8 cellular contexts compared by ENCODE assay signal in genomic region chr6:116682334-116682712, GRCh38. TPM values are rescaled to one million over a fixed set of nuclear protein-coding genes. Genes with fewer than 3 reads are reported as not detected.
A peak's percentile ranks its signal among the peaks of the same experiment; 100 is the strongest.
DNase-seq lines count a peak whose midpoint lies in the region; ATAC-seq, FAIRE-seq and TF ChIP-seq lines count a peak whose summit lies in the region.

No MANE protein-coding gene starts in this region.

- TF ChIP-seq CTCF in endothelial cell of umbilical vein (IDR thresholded peaks at IDR 0.05; ENCODE audit: extremely low read depth in 1 of 2, insufficient read depth in 1 of 2, low read depth in 1 of 2, low read length in 2 of 2) (no peak), osteoblast (IDR thresholded peaks at IDR 0.05; ENCODE audit: extremely low read depth, low read depth, low read length) (no peak)

- no TSS peak for BruUV-seq in endothelial cell of umbilical vein (replicated peaks; lab: Mats Ljungman, UMichigan)

- no peak overlapping the region for H3K27ac ChIP-seq in endothelial cell of umbilical vein (ENCODE audit: insufficient read depth, low read depth, low read length)
- H3K27ac ChIP-seq in osteoblast (ENCODE audit: low read depth, low read length) = no peak overlapping the region

- peak overlapping the region; percentile 96 for H3K4me2 ChIP-seq in endothelial cell of umbilical vein (ENCODE audit: insufficient read depth, low read length)
- peak overlapping the region; percentile 98 for H3K4me2 ChIP-seq in osteoblast (ENCODE audit: insufficient read depth, low read length)

- H3K79me2 ChIP-seq in endothelial cell of umbilical vein (ENCODE audit: control insufficient read depth, insufficient read depth, low read length) (peaks cover 31% of the 10 kb centered on the region), osteoblast (ENCODE audit: insufficient read depth, low read length) (peaks cover 31% of the 10 kb centered on the region)

- H2AFZ ChIP-seq in endothelial cell of umbilical vein (ENCODE audit: low read depth, low read length) (no peak overlapping the region), osteoblast (ENCODE audit: low read length) (no peak overlapping the region)

- no peaks in the 10 kb centered on the region for H3K27me3 ChIP-seq in MG63
- H3K27me3 ChIP-seq in endothelial cell of umbilical vein (ENCODE audit: control insufficient read depth in 2 of 2, insufficient read depth in 2 of 2, low read length in 2 of 2) = no peaks in the 10 kb centered on the region
- H3K27me3 ChIP-seq in osteoblast (ENCODE audit: insufficient read depth, low read length) = peaks cover 5% of the 10 kb centered on the region

- dilution Hi-C loops in endothelial cell of umbilical vein (cut with MboI; ENCODE audit: extremely low pct_ligation_motif_present, low sequenced_read_pairs) = no loop called here

- POLR2A ChIA-PET in endothelial cell of umbilical vein (lab: Charles Lee) = no interaction called here

- FAIRE-seq in endothelial cell of umbilical vein (lab: Jason Lieb, UNC) = no peak

- H3K9me3 ChIP-seq in MG63 (no peaks in the 10 kb centered on the region), endothelial cell of umbilical vein (replicated peaks; ENCODE audit: control insufficient read depth, insufficient read depth, low read length) (no peaks in the 10 kb centered on the region), osteoblast (ENCODE audit: low read depth, low read length) (no peaks in the 10 kb centered on the region)

- peaks cover 12% of the 10 kb centered on the region for H3K4me1 ChIP-seq in endothelial cell of umbilical vein (ENCODE audit: control insufficient read depth, extremely low read depth, insufficient read depth, low read length)
- peaks cover 6% of the 10 kb centered on the region for H3K4me1 ChIP-seq in osteoblast (ENCODE audit: insufficient read depth, low read length)

- DNase-seq in ELR (ENCODE audit: low read depth) (peak; percentile 44), MG63 (peak; percentile 23), endothelial cell of umbilical vein (ENCODE audit: low read depth, low spot score) (peak; percentile 39), osteoblast (ENCODE audit: insufficient read length, low spot score, missing footprints) (peak; percentile 55)
- DNase-seq in activated CD4-positive, alpha-beta T cell treated with anti-CD3 and anti-CD28 coated beads for 48 hours = peak; percentile 42

- ATAC-seq in GM21367 (IDR thresholded peaks at IDR 0.05; ENCODE audit: unreplicated experiment) (peak; percentile 28), GM19397 (IDR thresholded peaks at IDR 0.05; ENCODE audit: unreplicated experiment) (no peak), HG03280 (IDR thresholded peaks at IDR 0.05; ENCODE audit: unreplicated experiment) (no peak)

- H4K20me1 ChIP-seq in endothelial cell of umbilical vein (replicated peaks; ENCODE audit: control insufficient read depth, extremely low read depth, insufficient read depth, low read length) (no peaks in the 10 kb centered on the region), osteoblast (ENCODE audit: insufficient read depth, low read length) (no peaks in the 10 kb centered on the region)

- H3K4me3 ChIP-seq in MG63 (peak overlapping the region; percentile 87), endothelial cell of umbilical vein (replicated peaks in 1 of 3; ENCODE audit: insufficient read depth in 1 of 3, low read depth in 1 of 3, low read length in 3 of 3) (peak overlapping the region; percentile 7 to 85 (median 80)), osteoblast (ENCODE audit: insufficient read depth, low read length) (no peak overlapping the region)

- no peak overlapping the region for H3K9ac ChIP-seq in endothelial cell of umbilical vein (replicated peaks; ENCODE audit: extremely low read depth, insufficient read depth, low read length)

- intact Hi-C loops in endothelial cell of umbilical vein (cut with micrococcal nuclease) = no loop called here

- CTCF ChIA-PET in endothelial cell of umbilical vein (lab: Charles Lee) = interaction anchor here (1.4 kb wide), 1 partner anchor 10 kb away, joined by 3 read pairs; no protein-coding TSS in a partner anchor

- H3K36me3 ChIP-seq in MG63 = no peaks in the 10 kb centered on the region; the same call in 1 of the 2 replicates
- H3K36me3 ChIP-seq in endothelial cell of umbilical vein (ENCODE audit: control insufficient read depth in 2 of 2, extremely low read depth in 1 of 2, insufficient read depth in 2 of 2, low read length in 2 of 2) = no peaks in the 10 kb centered on the region
- no peaks in the 10 kb centered on the region for H3K36me3 ChIP-seq in osteoblast (ENCODE audit: insufficient read depth, low read length)

- no peak for TF ChIP-seq POLR2A in endothelial cell of umbilical vein (IDR thresholded peaks at IDR 0.05; ENCODE audit: low read depth, low read length)

- H3K9me1 ChIP-seq in endothelial cell of umbilical vein (replicated peaks; ENCODE audit: control insufficient read depth, extremely low read depth, insufficient read depth, low read length) = no peaks in the 10 kb centered on the region

TF ChIP-seq in endothelial cell of umbilical vein, 7 proteins besides CTCF, POLR2A, EP300 and RAD21:
- TF ChIP-seq FOS (IDR thresholded peaks at IDR 0.05; ENCODE audit: borderline replicate concordance, insufficient read depth, low read length) (no peak), POLR2AphosphoS5 (IDR thresholded peaks at IDR 0.05; ENCODE audit: insufficient read depth, low read depth, low read length) (no peak), JUN (IDR thresholded peaks at IDR 0.05; ENCODE audit: borderline replicate concordance, insufficient read depth, insufficient read length, low read depth) (peak; percentile 31), GATA2 (IDR thresholded peaks at IDR 0.05; ENCODE audit: insufficient read depth, insufficient read length, low read depth, low read length) (no peak), MYC (IDR thresholded peaks at IDR 0.05; ENCODE audit: low read depth, low read length) (no peak), MAX (IDR thresholded peaks at IDR 0.05; ENCODE audit: insufficient read depth, insufficient read length) (no peak), EZH2 (IDR thresholded peaks at IDR 0.05; ENCODE audit: borderline replicate concordance, low read depth, low read length, severe bottlenecking) (no peak)

RNA-seq across cellular contexts. Expression of gene KPNA5, which starts 1.3 kb away (rescaled TPM):
- total RNA-seq in MG63 (2014; rRNA removed; shearing (Covaris generic); ENCODE audit: low replicate concordance) = 2.8 and 9.5 TPM in 2 replicates
- 7.1 and 8.9 TPM in 2 replicates for total RNA-seq in endothelial cell of umbilical vein
- 1.3 and 1.6 TPM in 2 replicates for polyA plus RNA-seq in endothelial cell of umbilical vein
- polyA plus RNA-seq in endothelial cell of umbilical vein (2011; cell fraction: cytosol; rRNA removed) = 2.4 and 2.5 TPM in 2 replicates
- 7.1 and 11.2 TPM in 2 replicates for polyA plus RNA-seq in endothelial cell of umbilical vein (2011; cell fraction: nucleus; rRNA removed)
- 2.8 and 4.5 TPM in 2 replicates for polyA plus RNA-seq in endothelial cell of umbilical vein (2012)
- 3.4 and 4.8 TPM in 2 replicates for polyA minus RNA-seq in endothelial cell of umbilical vein
- 3.7 TPM for polyA minus RNA-seq in endothelial cell of umbilical vein (2011; cell fraction: cytosol; rRNA and poly(A)+ RNA removed)
- polyA minus RNA-seq in endothelial cell of umbilical vein (2011; cell fraction: nucleus; rRNA and poly(A)+ RNA removed) = 5.7 and 6.5 TPM in 2 replicates
- 10.6 and 11.2 TPM in 2 replicates for total RNA-seq in osteoblast

RNA-seq across cellular contexts. Expression of gene ZUP1, which starts 13.8 kb away (rescaled TPM):
- total RNA-seq in MG63 (2014; rRNA removed; shearing (Covaris generic); ENCODE audit: low replicate concordance) = 9.6 and 15.7 TPM in 2 replicates
- 13.0 and 14.4 TPM in 2 replicates for total RNA-seq in endothelial cell of umbilical vein
- 2.3 and 3.8 TPM in 2 replicates for polyA plus RNA-seq in endothelial cell of umbilical vein
- 4.2 and 5.1 TPM in 2 replicates for polyA plus RNA-seq in endothelial cell of umbilical vein (2011; cell fraction: cytosol; rRNA removed)
- 21.5 and 31.7 TPM in 2 replicates for polyA plus RNA-seq in endothelial cell of umbilical vein (2011; cell fraction: nucleus; rRNA removed)
- polyA plus RNA-seq in endothelial cell of umbilical vein (2012) = 8.8 and 11.9 TPM in 2 replicates
- polyA minus RNA-seq in endothelial cell of umbilical vein = 4.0 and 5.2 TPM in 2 replicates
- polyA minus RNA-seq in endothelial cell of umbilical vein (2011; cell fraction: cytosol; rRNA and poly(A)+ RNA removed) = 3.5 TPM
- 8.6 and 12.5 TPM in 2 replicates for polyA minus RNA-seq in endothelial cell of umbilical vein (2011; cell fraction: nucleus; rRNA and poly(A)+ RNA removed)
- total RNA-seq in osteoblast = 10.9 and 12.4 TPM in 2 replicates
